ENCODE assay signal across 1 cellular context in genomic region chr15:84889313-84889990, GRCh38.
TF ChIP-seq lines count a peak whose summit lies in the region.

No MANE protein-coding gene starts in this region.

TF ChIP-seq in H1, 55 proteins besides CTCF, POLR2A, EP300 and RAD21:
- peak; percentile 78 for TF ChIP-seq EGR1 (IDR thresholded peaks at IDR 0.05; ENCODE audit: borderline replicate concordance, low read depth, low read length)
- 0 out of 2 replicates have a peak, but pooled peaks have one; percentile 39 for TF ChIP-seq YY1 (IDR thresholded peaks at IDR 0.05; ENCODE audit: low read depth, low read length)
- no peak for TF ChIP-seq CTBP2 (IDR thresholded peaks at IDR 0.05; ENCODE audit: borderline replicate concordance, insufficient read depth, insufficient read length, low read length)
